In genomic region chr17:10845388-10845751, GRCh38 we compare ENCODE assay signal across 9 cellular contexts. TPM values are rescaled to one million over a fixed set of nuclear protein-coding genes. Genes with fewer than 3 reads are reported as not detected.
DNase-seq lines count a peak whose midpoint lies in the region; ATAC-seq and TF ChIP-seq lines count a peak whose summit lies in the region.
"Had no signal": no experiment of that assay in that cellular context is flagged by ENCODE, and none has a peak within 500 bp of the region (broad histone marks: within the 10 kb centered on the region; RNA-seq: fewer than 3 reads in every experiment).

No MANE protein-coding gene starts in this region.

- H3K27me3 ChIP-seq in suprapubic skin (no peaks in the 10 kb centered on the region), Karpas-422 (ENCODE audit: low read length) (no peaks in the 10 kb centered on the region)

- ATAC-seq in activated T-helper 17 cell treated with anti-CD3 and anti-CD28 coated beads, Interleukin-2, amount 50 U/mL, for 72 hours (replicated peaks), result no peak
- no peak for ATAC-seq in memory B cell (ENCODE audit: low read depth)

- H3K27ac ChIP-seq in suprapubic skin (no peak overlapping the region), Karpas-422 (ENCODE audit: low read length) (no peak overlapping the region)

- TF ChIP-seq CTCF in suprapubic skin (IDR thresholded peaks at IDR 0.05), result peak in 1 of 2 donors; percentile 9

- no peak overlapping the region for H3K4me2 ChIP-seq in Karpas-422 (ENCODE audit: low read depth, low read length, poor library complexity, severe bottlenecking)

- intact Hi-C loops in activated naive CD4-positive, alpha-beta T cell treated with anti-CD3 and anti-CD28 coated beads for 36 hours (cut with micrococcal nuclease), result loop anchor here (1.0 to 2.0 kb wide), 6 partner anchors 73 to 214 kb away; partner anchors contain the start of genes ADPRM and SCO1

- peaks cover 7% of the 10 kb centered on the region for H3K4me1 Mint-ChIP-seq in activated naive CD4-positive, alpha-beta T cell treated with anti-CD3 and anti-CD28 coated beads for 36 hours (ENCODE audit: low read depth)
- peaks cover 14% of the 10 kb centered on the region for H3K4me1 Mint-ChIP-seq in activated T-helper 17 cell treated with anti-CD3 and anti-CD28 coated beads, Interleukin-2, amount 50 U/mL, for 72 hours
- peaks cover 7% of the 10 kb centered on the region for H3K4me1 Mint-ChIP-seq in memory B cell

- H3K9me3 Mint-ChIP-seq in activated naive CD4-positive, alpha-beta T cell treated with anti-CD3 and anti-CD28 coated beads for 36 hours, result no peaks in the 10 kb centered on the region
- no peaks in the 10 kb centered on the region for H3K9me3 Mint-ChIP-seq in activated T-helper 17 cell treated with anti-CD3 and anti-CD28 coated beads, Interleukin-2, amount 50 U/mL, for 72 hours
- H3K9me3 Mint-ChIP-seq in memory B cell, result peaks cover 1% of the 10 kb centered on the region

- H3K36me3 ChIP-seq in suprapubic skin, result no peaks in the 10 kb centered on the region
- H3K36me3 ChIP-seq in Karpas-422 (ENCODE audit: insufficient read depth, low read length), result no peaks in the 10 kb centered on the region

- 19% methylated on average over 6 of the region's 6 CpGs for WGBS in suprapubic skin

- peaks cover 10% of the 10 kb centered on the region for H3K4me1 ChIP-seq in suprapubic skin
- peaks cover 4% of the 10 kb centered on the region; the same call in 1 of the 2 replicates for H3K4me1 ChIP-seq in Karpas-422 (ENCODE audit: low read length)

- H3K4me3 Mint-ChIP-seq in activated naive CD4-positive, alpha-beta T cell treated with anti-CD3 and anti-CD28 coated beads for 36 hours, result peak overlapping the region; percentile 70
- peak overlapping the region; percentile 83 for H3K4me3 Mint-ChIP-seq in activated T-helper 17 cell treated with anti-CD3 and anti-CD28 coated beads, Interleukin-2, amount 50 U/mL, for 72 hours
- H3K4me3 Mint-ChIP-seq in memory B cell, result peak overlapping the region; percentile 76

- no peak overlapping the region for H3K27ac Mint-ChIP-seq in activated naive CD4-positive, alpha-beta T cell treated with anti-CD3 and anti-CD28 coated beads for 36 hours
- peak overlapping the region; percentile 17 for H3K27ac Mint-ChIP-seq in activated T-helper 17 cell treated with anti-CD3 and anti-CD28 coated beads, Interleukin-2, amount 50 U/mL, for 72 hours
- H3K27ac Mint-ChIP-seq in memory B cell, result no peak overlapping the region

- no peak for TF ChIP-seq POLR2A in suprapubic skin (IDR thresholded peaks at IDR 0.05)

- no peaks in the 10 kb centered on the region for H3K79me2 ChIP-seq in Karpas-422 (ENCODE audit: low read length)

- no peak for DNase-seq in activated naive CD4-positive, alpha-beta T cell treated with anti-CD3 and anti-CD28 coated beads for 36 hours
- no peak for DNase-seq in activated naive CD4-positive, alpha-beta T cell treated with Interleukin-2 at 50 U/mL for 16 hours
- no peak for DNase-seq in memory B cell (ENCODE audit: low spot score in 2 of 2)
- no peak for DNase-seq in suprapubic skin (ENCODE audit: low spot score in 2 of 2)
- DNase-seq in DMS114 treated with DMSO at 0.1 percent for 48 hours (lab: John Stamatoyannopoulos, UW; ENCODE audit: unreplicated experiment), result no peak
- DNase-seq in amniotic stem cell (lab: John Stamatoyannopoulos, UW), result no peak
- DNase-seq in Karpas-422, result no peak

- H3K9me3 ChIP-seq in suprapubic skin (no peaks in the 10 kb centered on the region), Karpas-422 (ENCODE audit: low read length) (no peaks in the 10 kb centered on the region)

- CTCF ChIA-PET in activated naive CD4-positive, alpha-beta T cell treated with anti-CD3 and anti-CD28 coated beads for 36 hours (lab: Charles Lee), result interaction anchor here (1.0 to 3.6 kb wide), 7 partner anchors 10 to 199 kb away, joined by 3 to 34 read pairs (median 12); no protein-coding TSS in a partner anchor

- no peaks in the 10 kb centered on the region for H3K36me3 Mint-ChIP-seq in activated naive CD4-positive, alpha-beta T cell treated with anti-CD3 and anti-CD28 coated beads for 36 hours (ENCODE audit: low read depth)
- no peaks in the 10 kb centered on the region for H3K36me3 Mint-ChIP-seq in activated T-helper 17 cell treated with anti-CD3 and anti-CD28 coated beads, Interleukin-2, amount 50 U/mL, for 72 hours (ENCODE audit: low read depth)
- H3K36me3 Mint-ChIP-seq in memory B cell, result no peaks in the 10 kb centered on the region

- H3K4me3 ChIP-seq in suprapubic skin (peak overlapping the region; percentile 55), Karpas-422 (ENCODE audit: low read length) (no peak overlapping the region)

- no peaks in the 10 kb centered on the region for H3K27me3 Mint-ChIP-seq in activated naive CD4-positive, alpha-beta T cell treated with anti-CD3 and anti-CD28 coated beads for 36 hours (ENCODE audit: low read depth)
- H3K27me3 Mint-ChIP-seq in activated T-helper 17 cell treated with anti-CD3 and anti-CD28 coated beads, Interleukin-2, amount 50 U/mL, for 72 hours, result peaks cover 4% of the 10 kb centered on the region
- peaks cover 6% of the 10 kb centered on the region for H3K27me3 Mint-ChIP-seq in memory B cell

- no peak overlapping the region for H3K9ac ChIP-seq in Karpas-422 (ENCODE audit: low read length)

- no peaks in the 10 kb centered on the region for H3K9me2 ChIP-seq in Karpas-422 (replicated peaks; ENCODE audit: insufficient read depth, low read length)

- H2AFZ ChIP-seq in Karpas-422 (ENCODE audit: low read length), result no peak overlapping the region

- TF ChIP-seq EP300 in suprapubic skin (IDR thresholded peaks at IDR 0.05), result no peak

- no peaks in the 10 kb centered on the region for H4K20me1 ChIP-seq in Karpas-422 (ENCODE audit: insufficient read depth, low read depth, low read length)

RNA-seq across cellular contexts. Expression of gene PIRT, which starts 7.5 kb away (rescaled TPM):
- total RNA-seq in activated naive CD4-positive, alpha-beta T cell treated with anti-CD3 and anti-CD28 coated beads for 36 hours, result not detected
- total RNA-seq in activated T-helper 17 cell treated with anti-CD3 and anti-CD28 coated beads, Interleukin-2, amount 50 U/mL, for 72 hours, result not detected
- under 1 TPM in 2 of 4 donors, not detected in 2; 0.68 to 0.91 TPM for total RNA-seq in suprapubic skin
- not detected in 2 replicates for total RNA-seq in Karpas-422 (2014; rRNA removed; shearing (Covaris generic); ENCODE audit: low replicate concordance)
- total RNA-seq: dermis blood vessel endothelial cell had no signal

RNA-seq across cellular contexts. Expression of gene TMEM238L, which starts 41.5 kb away (rescaled TPM):
- not detected for total RNA-seq in activated naive CD4-positive, alpha-beta T cell treated with anti-CD3 and anti-CD28 coated beads for 36 hours
- not detected for total RNA-seq in activated T-helper 17 cell treated with anti-CD3 and anti-CD28 coated beads, Interleukin-2, amount 50 U/mL, for 72 hours
- 1 to 10 TPM in 2 of 4 donors, not detected in 2; 2.0 to 8.9 TPM for total RNA-seq in suprapubic skin
- not detected in 2 replicates for total RNA-seq in Karpas-422 (2014; rRNA removed; shearing (Covaris generic); ENCODE audit: low replicate concordance)
- total RNA-seq: dermis blood vessel endothelial cell had no signal
